In the genomic region with DNA sequence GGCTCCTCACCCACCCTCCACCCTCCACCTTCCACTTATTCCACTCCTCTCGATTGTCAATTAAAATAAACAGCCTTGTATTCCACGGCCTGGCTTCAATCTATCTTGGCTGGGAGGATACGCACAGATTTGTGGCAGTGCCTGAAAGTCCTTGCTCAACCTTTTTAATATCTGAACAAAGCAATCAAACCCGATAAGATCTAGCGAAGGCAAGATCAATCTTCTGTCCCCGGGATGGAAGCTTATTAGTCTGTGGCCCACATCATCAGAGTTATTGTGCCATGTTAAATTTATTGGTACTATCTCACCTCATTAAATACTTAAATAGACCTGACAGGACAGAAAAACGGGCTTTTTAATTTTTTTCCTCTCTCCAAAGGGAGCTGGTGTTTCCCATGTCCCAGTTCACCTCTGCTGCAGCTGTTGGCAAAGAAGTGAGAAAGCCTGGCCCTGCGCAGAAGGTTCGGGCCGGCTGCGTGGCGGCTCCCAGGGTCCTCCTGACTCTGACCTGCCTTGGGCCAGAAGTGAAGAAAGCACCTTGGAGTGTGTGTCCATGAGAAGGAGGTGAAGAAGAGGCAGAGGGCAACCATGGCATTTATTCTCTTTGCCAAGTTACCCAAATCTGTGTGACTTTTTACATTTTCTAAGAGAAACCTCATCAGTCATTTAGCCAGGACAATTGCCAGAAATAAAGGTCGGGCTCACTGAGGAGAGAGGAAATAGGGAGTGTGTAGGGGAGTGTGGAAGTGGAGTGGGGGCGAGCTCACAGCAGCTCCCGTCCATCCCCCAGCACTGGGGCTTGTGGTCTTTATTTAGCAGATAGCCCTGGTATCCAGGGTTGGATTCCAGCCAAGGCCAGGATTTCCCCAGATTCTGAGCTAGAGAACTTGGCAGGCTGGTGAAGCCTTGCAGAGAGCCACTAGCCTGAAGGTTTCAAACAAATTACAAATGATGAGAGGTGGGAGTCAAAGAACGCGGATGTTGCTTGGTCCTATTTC, we compare ENCODE assay signal across 15 cellular contexts.
DNase-seq lines count a peak whose midpoint lies in the region; ATAC-seq and TF ChIP-seq lines count a peak whose summit lies in the region.
"Had no signal": no experiment of that assay in that cellular context is flagged by ENCODE, and none has a peak within 500 bp of the region (broad histone marks: within the 10 kb centered on the region; RNA-seq: fewer than 3 reads in every experiment).

No MANE protein-coding gene starts in this region.

- H3K36me3 Mint-ChIP-seq in GM23338 (ENCODE audit: low read depth) = no peaks in the 10 kb centered on the region
- H3K36me3 Mint-ChIP-seq: CD4-positive, alpha-beta memory T cell; neural progenitor cell; stimulated activated effector memory CD8-positive, alpha-beta T cell treated with anti-CD3 and anti-CD28 coated beads, Interleukin-12 subunit alpha, Interleukin-12 subunit beta, amount 100 ng/mL, for 72 hours had no signal

- H3K9me3 ChIP-seq in SK-N-SH = no peaks in the 10 kb centered on the region

- CTCF ChIA-PET in SK-N-SH (lab: Yijun Ruan, JAX) = interaction anchor here (0.7 to 1.7 kb wide), 7 partner anchors 9 to 306 kb away, joined by 3 to 7 read pairs (median 3); no protein-coding TSS in a partner anchor

- H3K9me2 ChIP-seq in SK-N-SH = no peaks in the 10 kb centered on the region
- peaks cover 3% of the 10 kb centered on the region; the same call in 1 of the 2 replicates for H3K9me2 ChIP-seq in GM23338 (ENCODE audit: insufficient read depth)

- H3K27me3 Mint-ChIP-seq in GM23338 (ENCODE audit: insufficient read depth, low read depth, poor library complexity) = peaks cover 4% of the 10 kb centered on the region

- H3F3A ChIP-seq in SK-N-SH (replicated peaks; ENCODE audit: insufficient read depth) (peaks cover 3% of the 10 kb centered on the region), GM23338 (replicated peaks; ENCODE audit: low read depth) (no peaks in the 10 kb centered on the region)

- H3K4me3 ChIP-seq in SK-N-SH (ENCODE audit: low read depth in 2 of 2, low read length in 1 of 2) (no peak overlapping the region), retinal pigment epithelial cell (ENCODE audit: low read length) (no peak overlapping the region), GM23338 (no peak overlapping the region)
- H3K4me3 ChIP-seq: neural progenitor cell had no signal

- intact Hi-C loops in Right ventricle myocardium superior (cut with DNase I) = no loop called here

- H3K79me2 ChIP-seq in SK-N-SH (ENCODE audit: insufficient read depth) = no peaks in the 10 kb centered on the region; the same call in 1 of the 2 replicates
- no peaks in the 10 kb centered on the region for H3K79me2 ChIP-seq in GM23338 (replicated peaks; ENCODE audit: insufficient read depth)

- no peak overlapping the region for H3K27ac Mint-ChIP-seq in GM23338
- H3K27ac Mint-ChIP-seq: CD4-positive, alpha-beta memory T cell; H9; neural progenitor cell; stimulated activated effector memory CD8-positive, alpha-beta T cell treated with anti-CD3 and anti-CD28 coated beads, Interleukin-12 subunit alpha, Interleukin-12 subunit beta, amount 100 ng/mL, for 72 hours had no signal

- H3K36me3 ChIP-seq in SK-N-SH (replicated peaks in 1 of 2; ENCODE audit: control insufficient read depth in 1 of 2, insufficient read depth in 2 of 2, low read length in 1 of 2) (no peaks in the 10 kb centered on the region), GM23338 (ENCODE audit: insufficient read depth) (no peaks in the 10 kb centered on the region)
- H3K36me3 ChIP-seq: neural progenitor cell had no signal

- no peaks in the 10 kb centered on the region for H4K20me1 ChIP-seq in SK-N-SH (ENCODE audit: insufficient read depth)
- H4K20me1 ChIP-seq in GM23338 (replicated peaks; ENCODE audit: insufficient read depth) = no peaks in the 10 kb centered on the region

- H2AFZ ChIP-seq in SK-N-SH (ENCODE audit: low read depth) (no peak overlapping the region), GM23338 (no peak overlapping the region)
- H2AFZ ChIP-seq: neural progenitor cell had no signal

- POLR2A ChIA-PET in SK-N-SH (lab: Yijun Ruan, JAX) = interaction anchor here (0.7 to 0.9 kb wide), 3 partner anchors 24 to 900 kb away, joined by 3 read pairs; no protein-coding TSS in a partner anchor

- H3K27me3 ChIP-seq in SK-N-SH (ENCODE audit: insufficient read depth) (no peaks in the 10 kb centered on the region), GM23338 (ENCODE audit: insufficient read depth) (no peaks in the 10 kb centered on the region)
- H3K27me3 ChIP-seq: neural progenitor cell had no signal

- H3K4me3 Mint-ChIP-seq in GM23338 = no peak overlapping the region
- H3K4me3 Mint-ChIP-seq: activated T-cell treated with anti-CD3 and anti-CD28 coated beads, Interleukin-2, amount 50 U/mL, for 4 hours; CD4-positive, alpha-beta memory T cell; H9; neural progenitor cell; stimulated activated effector memory CD8-positive, alpha-beta T cell treated with anti-CD3 and anti-CD28 coated beads, Interleukin-12 subunit alpha, Interleukin-12 subunit beta, amount 100 ng/mL, for 72 hours had no signal

- no peaks in the 10 kb centered on the region for H3K9me3 Mint-ChIP-seq in GM23338
- H3K9me3 Mint-ChIP-seq: H9; neural progenitor cell; stimulated activated effector memory CD8-positive, alpha-beta T cell treated with anti-CD3 and anti-CD28 coated beads, Interleukin-12 subunit alpha, Interleukin-12 subunit beta, amount 100 ng/mL, for 72 hours had no signal

- H3K4me1 ChIP-seq in SK-N-SH (ENCODE audit: control insufficient read depth in 1 of 2, insufficient read depth in 2 of 2, low read depth in 1 of 2, low read length in 1 of 2) (peaks cover 0 to 27% of the 10 kb centered on the region in 2 experiments; a peak in 1 of 4 replicates), GM23338 (ENCODE audit: insufficient read depth) (peaks cover 4% of the 10 kb centered on the region)

- TF ChIP-seq CTCF in SK-N-SH (IDR thresholded peaks at IDR 0.05) (no peak), retinal pigment epithelial cell (conservative IDR thresholded peaks at IDR 0.05; ENCODE audit: low read depth, low read length) (no peak), GM23338 (conservative IDR thresholded peaks at IDR 0.05; ENCODE audit: low read depth in 2 of 2) (no peak)

- H3K4me1 Mint-ChIP-seq in GM23338 = peaks cover 4% of the 10 kb centered on the region
- H3K4me1 Mint-ChIP-seq: CD4-positive, alpha-beta memory T cell; stimulated activated effector memory CD8-positive, alpha-beta T cell treated with anti-CD3 and anti-CD28 coated beads, Interleukin-12 subunit alpha, Interleukin-12 subunit beta, amount 100 ng/mL, for 72 hours had no signal

- TF ChIP-seq EP300 in SK-N-SH (IDR thresholded peaks at IDR 0.05; ENCODE audit: borderline replicate concordance in 1 of 2, low read depth in 1 of 2, low read length in 1 of 2) = peak in 1 of 2 experiments; percentile 75; a peak in 2 of 4 replicates

- peak; percentile 80 for ATAC-seq in Right ventricle myocardium superior (ENCODE audit: poor library complexity)
- no peak for ATAC-seq in GM23338
- ATAC-seq: activated T-cell treated with anti-CD3 and anti-CD28 coated beads, Interleukin-2, amount 50 U/mL, for 4 hours; Panc1; stimulated activated effector memory CD8-positive, alpha-beta T cell treated with anti-CD3 and anti-CD28 coated beads, Interleukin-12 subunit alpha, Interleukin-12 subunit beta, amount 100 ng/mL, for 72 hours had no signal

- DNase-seq in M059J (ENCODE audit: low read depth) (peak; percentile 68), SK-N-SH (peak; percentile 69), Right ventricle myocardium superior (peak; percentile 64), retinal pigment epithelial cell (ENCODE audit: low read depth) (peak; percentile 62), NCI-H524 treated with DMSO at 0.1 percent for 48 hours (lab: John Stamatoyannopoulos, UW) (no peak), GM23338 (ENCODE audit: low spot score) (no peak), NCI-H1436 treated with DMSO at 0.1 percent for 48 hours (lab: John Stamatoyannopoulos, UW) (no peak)
- DNase-seq: activated T-cell treated with anti-CD3 and anti-CD28 coated beads, Interleukin-2, amount 50 U/mL, for 4 hours; CD4-positive, alpha-beta memory T cell; central memory CD4-positive, alpha-beta T cell; H9; NCI-H1436 had no signal

- H3K27ac ChIP-seq in SK-N-SH (ENCODE audit: low read depth in 2 of 2, low read length in 1 of 2) (peak overlapping the region in 1 of 2 experiments; percentile 26; a peak in 2 of 4 replicates), GM23338 (ENCODE audit: low read depth) (no peak overlapping the region)
- H3K27ac ChIP-seq: neural progenitor cell had no signal

- H3K4me2 ChIP-seq in SK-N-SH (no peak overlapping the region), GM23338 (no peak overlapping the region)
- H3K4me2 ChIP-seq: neural progenitor cell had no signal

- TF ChIP-seq RAD21 in SK-N-SH (IDR thresholded peaks at IDR 0.05; ENCODE audit: low read length) = peak; percentile 36

- H3K9ac ChIP-seq in SK-N-SH = no peak overlapping the region
- H3K9ac ChIP-seq: neural progenitor cell had no signal

- WGBS in SK-N-SH (ENCODE audit: low lambda C conversion rate) = 32% methylated on average over 17 of the region's 17 CpGs

TF ChIP-seq in SK-N-SH, 30 proteins besides CTCF, POLR2A, EP300 and RAD21 (continues in another document):
- TF ChIP-seq GATA2 (CRISPR knock-in tag; IDR thresholded peaks at IDR 0.05) (peak; percentile 75), RCOR1 (IDR thresholded peaks at IDR 0.05; ENCODE audit: low read length) (peak; percentile 72), FOXM1 (IDR thresholded peaks at IDR 0.05; ENCODE audit: low read depth) (no peak), TAF1 (IDR thresholded peaks at IDR 0.05; ENCODE audit: borderline replicate concordance, low read depth, low read length) (no peak)

TF ChIP-seq in GM23338, 12 proteins besides CTCF, POLR2A, EP300 and RAD21 (continues in another document):
- TF ChIP-seq JUNB (IDR thresholded peaks at IDR 0.05; ENCODE audit: unreplicated experiment) (no peak), CREB1 (CRISPR knock-in tag; IDR thresholded peaks at IDR 0.05; ENCODE audit: low read depth) (no peak), EZH2phosphoT487 (IDR thresholded peaks at IDR 0.05; ENCODE audit: unreplicated experiment) (no peak), ZNF114 (CRISPR knock-in tag; IDR thresholded peaks at IDR 0.05) (no peak)

Comparison
In these comparisons a context has a peak if more than half of its experiments do, and no peak if none do; other contexts are left out.
1. DNase-seq: peak in M059J (single experiment), SK-N-SH (single experiment), Right ventricle myocardium superior (single experiment) and retinal pigment epithelial cell (single experiment); none in NCI-H524 treated with DMSO at 0.1 percent for 48 hours (single experiment), GM23338 (single experiment) and NCI-H1436 treated with DMSO at 0.1 percent for 48 hours (single experiment).